8 cellular contexts compared by ENCODE assay signal in genomic region chr16:77971306-77972131, GRCh38. TPM values are rescaled to one million over a fixed set of nuclear protein-coding genes. Genes with fewer than 3 reads are reported as not detected.
DNase-seq lines count a peak whose midpoint lies in the region; ATAC-seq and TF ChIP-seq lines count a peak whose summit lies in the region.

No MANE protein-coding gene starts in this region.

- CTCF ChIA-PET in activated CD8-positive, alpha-beta T cell treated with anti-CD3 and anti-CD28 coated beads for 36 hours (lab: Charles Lee): interaction anchor here (0.9 to 3.6 kb wide), 6 partner anchors 11 to 297 kb away, joined by 3 to 21 read pairs (median 11); no protein-coding TSS in a partner anchor

- peak; percentile 69 for ATAC-seq in HG03108 (IDR thresholded peaks at IDR 0.05; ENCODE audit: unreplicated experiment)
- ATAC-seq in activated CD8-positive, alpha-beta T cell treated with anti-CD3 and anti-CD28 coated beads for 36 hours: peak; percentile 60

- no peaks in the 10 kb centered on the region for H3K9me3 ChIP-seq in endodermal cell (ENCODE audit: control insufficient read depth, low read length)

- H3K27me3 Mint-ChIP-seq in activated CD8-positive, alpha-beta T cell treated with anti-CD3 and anti-CD28 coated beads for 36 hours: peaks cover 7% of the 10 kb centered on the region
- H3K27me3 Mint-ChIP-seq in endodermal cell (ENCODE audit: insufficient read depth): peaks cover 5% of the 10 kb centered on the region

- peak; percentile 34 for DNase-seq in NK-92 treated with Interleukin-12 subunit alpha and Interleukin-12 subunit beta, amount 100 ng/mL, for 24 hours (lab: John Stamatoyannopoulos, UW)
- no peak for DNase-seq in NK-92 (lab: John Stamatoyannopoulos, UW; ENCODE audit: unreplicated experiment)
- DNase-seq in NCI-H69 (lab: John Stamatoyannopoulos, UW): peak; percentile 59
- peak; percentile 85 for DNase-seq in activated CD8-positive, alpha-beta T cell treated with anti-CD3 and anti-CD28 coated beads for 36 hours
- peak; percentile 97 for DNase-seq in endodermal cell
- DNase-seq in mesenteric fat pad (ENCODE audit: low spot score): peak; percentile 93
- DNase-seq in stimulated activated CD8-positive, alpha-beta memory T cell treated with anti-CD3 and anti-CD28 coated beads, Interleukin-2, amount 100 ng/mL, for 1 hour (ENCODE audit: low read depth in 2 of 2): peak; percentile 38 to 64

- peaks cover 10% of the 10 kb centered on the region for H3K4me1 ChIP-seq in endodermal cell (ENCODE audit: control insufficient read depth, insufficient read depth, low read length)

- no peak overlapping the region for H3K9ac ChIP-seq in endodermal cell (ENCODE audit: extremely low read depth, low read length, poor library complexity, severe bottlenecking)

- H3K4me3 Mint-ChIP-seq in activated CD8-positive, alpha-beta T cell treated with anti-CD3 and anti-CD28 coated beads for 36 hours: no peak overlapping the region
- H3K4me3 Mint-ChIP-seq in endodermal cell: no peak overlapping the region

- no peak overlapping the region for H3K4me3 ChIP-seq in endodermal cell (ENCODE audit: low read length)

- H3K9me3 Mint-ChIP-seq in activated CD8-positive, alpha-beta T cell treated with anti-CD3 and anti-CD28 coated beads for 36 hours: no peaks in the 10 kb centered on the region
- H3K9me3 Mint-ChIP-seq in endodermal cell: no peaks in the 10 kb centered on the region

- H3K27ac Mint-ChIP-seq in activated CD8-positive, alpha-beta T cell treated with anti-CD3 and anti-CD28 coated beads for 36 hours: no peak overlapping the region
- H3K27ac Mint-ChIP-seq in endodermal cell: peak overlapping the region; percentile 59

- POLR2A ChIA-PET in activated CD8-positive, alpha-beta T cell treated with anti-CD3 and anti-CD28 coated beads for 36 hours (lab: Charles Lee): no interaction called here

- H3K36me3 Mint-ChIP-seq in activated CD8-positive, alpha-beta T cell treated with anti-CD3 and anti-CD28 coated beads for 36 hours (ENCODE audit: low read depth): no peaks in the 10 kb centered on the region
- no peaks in the 10 kb centered on the region for H3K36me3 Mint-ChIP-seq in endodermal cell (ENCODE audit: low read depth)

- no peaks in the 10 kb centered on the region for H3K36me3 ChIP-seq in endodermal cell (ENCODE audit: control insufficient read depth, insufficient read depth, low read length)

- H3K4me1 Mint-ChIP-seq in activated CD8-positive, alpha-beta T cell treated with anti-CD3 and anti-CD28 coated beads for 36 hours (ENCODE audit: low read depth): no peaks in the 10 kb centered on the region
- H3K4me1 Mint-ChIP-seq in endodermal cell: peaks cover 31% of the 10 kb centered on the region

- peak; percentile 72 for TF ChIP-seq CTCF in activated CD8-positive, alpha-beta T cell treated with anti-CD3 and anti-CD28 coated beads for 36 hours (IDR thresholded peaks at IDR 0.05)
- TF ChIP-seq CTCF in endodermal cell (conservative IDR thresholded peaks at IDR 0.05): peak; percentile 90

- no peak overlapping the region for H3K27ac ChIP-seq in endodermal cell (ENCODE audit: low read depth, low read length)

- intact Hi-C loops in activated CD8-positive, alpha-beta T cell treated with anti-CD3 and anti-CD28 coated beads for 36 hours (cut with micrococcal nuclease): loop anchor here (1.0 kb wide), 1 partner anchor 296 kb away; no protein-coding TSS in a partner anchor

- WGBS in endodermal cell (ENCODE audit: insufficient coverage in 1 of 2, insufficient read length in 1 of 2), 2 experiments: 50 to 70% methylated on average over 11 to 16 of the region's 16 CpGs

- H3K27me3 ChIP-seq in endodermal cell (ENCODE audit: control insufficient read depth, insufficient read depth, low read length, poor library complexity, severe bottlenecking): no peaks in the 10 kb centered on the region

RNA-seq across cellular contexts. Expression of gene CLEC3A, which starts 50.8 kb away (rescaled TPM):
- not detected for total RNA-seq in activated CD8-positive, alpha-beta T cell treated with anti-CD3 and anti-CD28 coated beads for 36 hours
- not detected for total RNA-seq in endodermal cell
- 1.3 TPM for polyA plus RNA-seq in endodermal cell (2013, experiment 1 of 2)
- 0.87 TPM for polyA plus RNA-seq in endodermal cell (2013, experiment 2 of 2)
- not detected for total RNA-seq in mesenteric fat pad
